10 cellular contexts compared by ENCODE assay signal in the genomic region with DNA sequence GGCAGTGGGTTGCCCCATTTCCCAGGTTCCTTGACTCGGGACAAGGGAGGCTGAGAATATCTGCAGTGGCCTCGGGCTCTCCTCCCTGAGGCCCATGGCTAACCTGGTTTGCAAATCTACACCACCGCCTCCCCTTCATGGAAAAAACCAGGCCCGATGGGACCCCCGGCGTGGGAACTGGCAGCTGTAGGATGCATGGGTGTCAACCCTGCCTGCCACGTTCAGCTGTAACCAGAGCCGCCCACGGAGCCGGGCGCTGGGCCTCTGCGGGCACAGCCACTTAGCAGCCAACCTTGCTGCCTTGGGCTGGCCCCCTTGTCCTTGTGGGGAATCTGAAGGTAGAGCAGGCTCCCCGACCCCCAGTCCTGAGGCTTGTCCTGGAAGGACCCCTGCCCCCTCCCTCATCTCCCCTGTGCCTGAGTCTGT. TPM values are rescaled to one million over a fixed set of nuclear protein-coding genes. Genes with fewer than 3 reads are reported as not detected.
DNase-seq lines count a peak whose midpoint lies in the region; ATAC-seq and TF ChIP-seq lines count a peak whose summit lies in the region.
"Had no signal": no experiment of that assay in that cellular context is flagged by ENCODE, and none has a peak within 500 bp of the region (broad histone marks: within the 10 kb centered on the region; RNA-seq: fewer than 3 reads in every experiment).

No MANE protein-coding gene starts in this region.

- dilution Hi-C loops in mammary epithelial cell (cut with HindIII; ENCODE audit: low sequenced_read_pairs), result no loop called here

- H3K4me2 ChIP-seq in mammary epithelial cell (ENCODE audit: insufficient read depth, low read depth, low read length), result peak overlapping the region; percentile 91

- H3K79me2 ChIP-seq in mammary epithelial cell (ENCODE audit: insufficient read depth, low read length), result peaks cover 39% of the 10 kb centered on the region

- no peaks in the 10 kb centered on the region for H3K36me3 ChIP-seq in right atrium auricular region
- H3K36me3 ChIP-seq in mammary epithelial cell (ENCODE audit: insufficient read depth, low read length), result no peaks in the 10 kb centered on the region
- H3K36me3 ChIP-seq in mucosa of rectum (ENCODE audit: control insufficient read depth in 2 of 2, insufficient read depth in 2 of 2, low read length in 2 of 2), result no peaks in the 10 kb centered on the region
- H3K36me3 ChIP-seq in upper lobe of right lung, result no peaks in the 10 kb centered on the region

- CTCF ChIA-PET in mammary epithelial cell (lab: Charles Lee; ENCODE audit: low non-redundant PET), result no interaction called here

- in situ Hi-C loops in mammary epithelial cell (cut with MboI; ENCODE audit: low sequenced_read_pairs in 2 of 2), result loop anchor here in 1 of 2 donors (5.0 kb wide), 1 partner anchor 49 kb away; no protein-coding TSS in a partner anchor

- 55% methylated on average over 7 of the region's 13 CpGs for WGBS in mammary epithelial cell (ENCODE audit: low coverage, missing lambda C conversion rate)

- H3K4me3 ChIP-seq in right atrium auricular region (no peak overlapping the region), mammary epithelial cell (replicated peaks in 1 of 3; ENCODE audit: insufficient read depth in 1 of 3, low read depth in 2 of 3, low read length in 3 of 3) (peak overlapping the region in 2 of 3 experiments; percentile 59 to 66), mucosa of rectum (ENCODE audit: low read length in 2 of 2) (peak overlapping the region; percentile 69 to 84), upper lobe of right lung (peak overlapping the region; percentile 72)

- no peaks in the 10 kb centered on the region for H4K20me1 ChIP-seq in mammary epithelial cell (ENCODE audit: insufficient read depth, low read length)

- H3K9me3 ChIP-seq in right atrium auricular region, result no peaks in the 10 kb centered on the region
- no peaks in the 10 kb centered on the region for H3K9me3 ChIP-seq in mammary epithelial cell (replicated peaks; ENCODE audit: insufficient read depth, low read length)
- H3K9me3 ChIP-seq in mucosa of rectum (ENCODE audit: control insufficient read depth in 2 of 2, low read length in 2 of 2), result no peaks in the 10 kb centered on the region
- H3K9me3 ChIP-seq in upper lobe of right lung, result no peaks in the 10 kb centered on the region

- DNase-seq in Right ventricle myocardium superior (peak; percentile 40), right atrium auricular region (ENCODE audit: low spot score) (no peak), mammary epithelial cell (no peak), upper lobe of right lung (peak; percentile 66), putamen (ENCODE audit: low spot score) (no peak), AML-193 (lab: John Stamatoyannopoulos, UW) (no peak), HuH-7 (ENCODE audit: low spot score) (no peak)
- DNase-seq: activated B cell treated with CpG ODN at 0.5 μM for 24 hours, NCI-H226 had no signal

- TF ChIP-seq CTCF in right atrium auricular region (IDR thresholded peaks at IDR 0.05), result no peak
- no peak for TF ChIP-seq CTCF in mammary epithelial cell (conservative IDR thresholded peaks at IDR 0.05 in 1 of 2, IDR thresholded peaks at IDR 0.05 in 1 of 2; ENCODE audit: extremely low read depth in 1 of 2, insufficient read depth in 1 of 2, low read depth in 1 of 2, low read length in 2 of 2)
- TF ChIP-seq CTCF in upper lobe of right lung (IDR thresholded peaks at IDR 0.05), result no peak

- BruUV-seq in mammary epithelial cell (replicated peaks; lab: Mats Ljungman, UMichigan), result no TSS peak

- no peak for ATAC-seq in Right ventricle myocardium superior (ENCODE audit: poor library complexity)
- ATAC-seq in upper lobe of right lung, result no peak

- H3K27me3 ChIP-seq in right atrium auricular region (no peaks in the 10 kb centered on the region), mammary epithelial cell (ENCODE audit: insufficient read depth, low read length) (no peaks in the 10 kb centered on the region), mucosa of rectum (ENCODE audit: control insufficient read depth in 2 of 2, insufficient read depth in 2 of 2, low read length in 2 of 2) (no peaks in the 10 kb centered on the region), upper lobe of right lung (no peaks in the 10 kb centered on the region)

- H3K4me1 ChIP-seq in right atrium auricular region, result peaks cover 0 to 46% of the 10 kb centered on the region in 2 donors
- peaks cover 20% of the 10 kb centered on the region for H3K4me1 ChIP-seq in mammary epithelial cell (ENCODE audit: insufficient read depth, low read length)
- H3K4me1 ChIP-seq in mucosa of rectum (ENCODE audit: control insufficient read depth in 2 of 2, insufficient read depth in 2 of 2, low read length in 2 of 2), result peaks cover 56 to 68% of the 10 kb centered on the region in 2 donors
- peaks cover 54% of the 10 kb centered on the region for H3K4me1 ChIP-seq in upper lobe of right lung

- H3K27ac ChIP-seq in right atrium auricular region, result peak overlapping the region in 1 of 2 donors; percentile 91
- no peak overlapping the region for H3K27ac ChIP-seq in mammary epithelial cell (ENCODE audit: insufficient read depth, low read depth, low read length)
- H3K27ac ChIP-seq in mucosa of rectum (ENCODE audit: low read depth in 2 of 2, low read length in 2 of 2), result peak overlapping the region; percentile 94 to 96
- H3K27ac ChIP-seq in upper lobe of right lung, result peak overlapping the region; percentile 45

- H2AFZ ChIP-seq in mammary epithelial cell (ENCODE audit: low read depth, low read length), result no peak overlapping the region

- intact Hi-C loops in Right ventricle myocardium superior (cut with DNase I) (loop anchor here (10.0 kb wide), 1 partner anchor 236 kb away; no protein-coding TSS in a partner anchor), mammary epithelial cell (cut with micrococcal nuclease) (loop anchor here (2.0 kb wide), 1 partner anchor 26 kb away; no protein-coding TSS in a partner anchor), upper lobe of right lung (cut with DNase I) (no loop called here)

- H3K9ac ChIP-seq in mammary epithelial cell (ENCODE audit: insufficient read depth, low read length) (no peak overlapping the region), mucosa of rectum (ENCODE audit: low read depth in 1 of 2, low read length in 2 of 2) (peak overlapping the region; percentile 86 to 91)

RNA-seq across cellular contexts. Expression of a gene that starts 1.6 kb away (rescaled TPM):
- 23.0 TPM for total RNA-seq in Right ventricle myocardium superior
- 1 to 10 TPM; 7.7 to 8.1 TPM for total RNA-seq in right atrium auricular region
- total RNA-seq in mammary epithelial cell, result 10 to 100 TPM; 10.7 to 12.3 TPM
- 4.3 TPM for polyA plus RNA-seq in mammary epithelial cell
- 2.8 TPM for polyA minus RNA-seq in mammary epithelial cell
- 26.0 TPM for total RNA-seq in upper lobe of right lung

Comparison
In these comparisons a context has a peak if more than half of its experiments do, and no peak if none do; other contexts are left out.
1. DNase-seq: peak in Right ventricle myocardium superior (single experiment) and upper lobe of right lung (single experiment); none in right atrium auricular region (single experiment), mammary epithelial cell (single experiment), putamen (single experiment), AML-193 (0 of 2) and HuH-7 (single experiment).
2. H3K4me3 ChIP-seq: peak in mammary epithelial cell (2 of 3), mucosa of rectum (2 of 2) and upper lobe of right lung (single experiment); none in right atrium auricular region (0 of 2).